ENCODE assay signal across 20 cellular contexts in genomic region chr1:247964933-247965332, GRCh38. TPM values are rescaled to one million over a fixed set of nuclear protein-coding genes. Genes with fewer than 3 reads are reported as not detected.
A peak's percentile ranks its signal among the peaks of the same experiment; 100 is the strongest.
DNase-seq lines count a peak whose midpoint lies in the region; ATAC-seq, FAIRE-seq and TF ChIP-seq lines count a peak whose summit lies in the region.
"Had no signal": no experiment of that assay in that cellular context is flagged by ENCODE, and none has a peak within 500 bp of the region (broad histone marks: within the 10 kb centered on the region; RNA-seq: fewer than 3 reads in every experiment).

OR2AK2 (plus strand) TSS chr1:247965233; CDS start chr1:247965377, 144 bp downstream.

- H4K91ac ChIP-seq in mesenchymal stem cell (ENCODE audit: low read length): no peak within 1 kb of the TSS

- no peak within 1 kb of the TSS for H2AK5ac ChIP-seq in mesenchymal stem cell (ENCODE audit: low read length, severe bottlenecking)

- FAIRE-seq in A204.1 (lab: Jason Lieb, UNC) (peak; percentile 96), D721Med (lab: Jason Lieb, UNC) (peak; percentile 29), TTC549 (lab: Jason Lieb, UNC) (peak; percentile 98)
- FAIRE-seq: H1, HepG2 had no signal

- CTCF ChIA-PET in naive thymus-derived CD4-positive, alpha-beta T cell (lab: Charles Lee): no interaction called here

- H3K27ac Mint-ChIP-seq in naive B cell: peak within 1 kb of the TSS; percentile 21 to 90 (median 62)
- H3K27ac Mint-ChIP-seq in naive thymus-derived CD4-positive, alpha-beta T cell: no peak within 1 kb of the TSS
- H3K27ac Mint-ChIP-seq: CD4-positive, alpha-beta T cell; H9 had no signal

- no peak within 1 kb of the TSS for H3K4ac ChIP-seq in mesenchymal stem cell (ENCODE audit: low read depth in 1 of 2, low read length in 2 of 2)

- no CpG with 5 or more reads among the region's 2 CpGs for WGBS in mesenchymal stem cell

- intact Hi-C loops in naive thymus-derived CD4-positive, alpha-beta T cell (cut with micrococcal nuclease): no loop called here

- H3K27me3 Mint-ChIP-seq in naive B cell: no peaks in the 10 kb centered on the region
- peaks cover 0 to 6% (median 0%) of the 10 kb centered on the region in 5 donors for H3K27me3 Mint-ChIP-seq in naive thymus-derived CD4-positive, alpha-beta T cell
- H3K27me3 Mint-ChIP-seq: CD4-positive, alpha-beta T cell had no signal

- H2BK15ac ChIP-seq in mesenchymal stem cell (ENCODE audit: low read depth, poor library complexity, severe bottlenecking): no peak within 1 kb of the TSS

- H3K4me3 Mint-ChIP-seq in naive B cell: peak within 1 kb of the TSS in 2 of 8 donors; percentile 5 to 57
- no peak within 1 kb of the TSS for H3K4me3 Mint-ChIP-seq in naive thymus-derived CD4-positive, alpha-beta T cell
- H3K4me3 Mint-ChIP-seq: CD4-positive, alpha-beta T cell; H9 had no signal

- no peak within 1 kb of the TSS for H3K4me3 ChIP-seq in mesenchymal stem cell (ENCODE audit: insufficient read depth in 1 of 2, low read depth in 1 of 2, low read length in 2 of 2)
- H3K4me3 ChIP-seq in naive thymus-derived CD4-positive, alpha-beta T cell (ENCODE audit: low read length): no peak within 1 kb of the TSS

- H3K4me2 ChIP-seq in mesenchymal stem cell (ENCODE audit: low read length, poor library complexity, severe bottlenecking): no peak within 1 kb of the TSS

- H3K27me3 ChIP-seq in mesenchymal stem cell (ENCODE audit: control insufficient read depth in 1 of 2, insufficient read depth in 1 of 2, low read length in 2 of 2): no peaks in the 10 kb centered on the region
- no peaks in the 10 kb centered on the region for H3K27me3 ChIP-seq in naive thymus-derived CD4-positive, alpha-beta T cell (ENCODE audit: control insufficient read depth in 2 of 2, insufficient read depth in 2 of 2, low read length in 2 of 2)
- H3K27me3 ChIP-seq: BE2C had no signal

- no peak for DNase-seq in D721Med (ENCODE audit: insufficient read length, low spot score)
- no peak for DNase-seq in naive B cell
- DNase-seq in mesenchymal stem cell: no peak
- DNase-seq in naive thymus-derived CD4-positive, alpha-beta T cell: no peak
- DNase-seq: 8988T; BE2C; Caco-2; CD4-positive, alpha-beta T cell; DMS153; DND-41; GDM1; H9; KBM-7 had no signal

- no peak within 1 kb of the TSS for H3K14ac ChIP-seq in mesenchymal stem cell (ENCODE audit: low read length in 2 of 2)

- POLR2A ChIA-PET in naive thymus-derived CD4-positive, alpha-beta T cell (lab: Charles Lee): no interaction called here

- H3K9me3 Mint-ChIP-seq in naive B cell: peaks cover 0 to 5% (median 0%) of the 10 kb centered on the region in 7 donors
- H3K9me3 Mint-ChIP-seq in naive thymus-derived CD4-positive, alpha-beta T cell: peaks cover 0 to 20% (median 6%) of the 10 kb centered on the region in 11 donors
- H3K9me3 Mint-ChIP-seq: CD4-positive, alpha-beta T cell had no signal

- no peak within 1 kb of the TSS for H2BK120ac ChIP-seq in mesenchymal stem cell (ENCODE audit: low read depth, low read length)

- H3K36me3 ChIP-seq in mesenchymal stem cell (ENCODE audit: control insufficient read depth in 1 of 2, insufficient read depth in 2 of 2, low read depth in 1 of 2, low read length in 2 of 2): no peaks in the 10 kb centered on the region
- H3K36me3 ChIP-seq in naive thymus-derived CD4-positive, alpha-beta T cell (ENCODE audit: control insufficient read depth in 2 of 3, insufficient read depth in 3 of 3, low read length in 3 of 3): no peaks in the 10 kb centered on the region
- H3K36me3 ChIP-seq: BE2C had no signal

- no peak within 1 kb of the TSS for H3K9ac ChIP-seq in mesenchymal stem cell (ENCODE audit: low read length)

- no peak within 1 kb of the TSS for H2BK5ac ChIP-seq in mesenchymal stem cell (ENCODE audit: low read depth, low read length, poor library complexity, severe bottlenecking)

- no peak for TF ChIP-seq CTCF in D721Med (IDR thresholded peaks at IDR 0.05; ENCODE audit: insufficient read depth, missing control alignments)

- H3K18ac ChIP-seq in mesenchymal stem cell (ENCODE audit: low read depth in 1 of 2, low read length in 2 of 2): no peak within 1 kb of the TSS

- no peak within 1 kb of the TSS for H2BK12ac ChIP-seq in mesenchymal stem cell (ENCODE audit: low read length in 2 of 2)

- no peaks in the 10 kb centered on the region for H3K4me1 ChIP-seq in mesenchymal stem cell (ENCODE audit: control insufficient read depth, insufficient read depth, low read depth, low read length)
- no peaks in the 10 kb centered on the region for H3K4me1 ChIP-seq in naive thymus-derived CD4-positive, alpha-beta T cell (ENCODE audit: control insufficient read depth in 2 of 2, insufficient read depth in 2 of 2, low read length in 2 of 2)
- H3K4me1 ChIP-seq: BE2C, Caco-2 had no signal

- H3K9me3 ChIP-seq in mesenchymal stem cell (ENCODE audit: control insufficient read depth, low read length): peaks cover 21% of the 10 kb centered on the region
- H3K9me3 ChIP-seq in naive thymus-derived CD4-positive, alpha-beta T cell (ENCODE audit: control insufficient read depth in 2 of 3, low read length in 3 of 3): no peaks in the 10 kb centered on the region
- H3K9me3 ChIP-seq: BE2C, Caco-2 had no signal

- H3K23ac ChIP-seq in mesenchymal stem cell (ENCODE audit: low read length in 2 of 2): no peak within 1 kb of the TSS

- peaks cover 26 to 27% (median 27%) of the 10 kb centered on the region in 3 donors for H3K4me1 Mint-ChIP-seq in naive B cell
- H3K4me1 Mint-ChIP-seq in naive thymus-derived CD4-positive, alpha-beta T cell: peaks cover 0 to 45% (median 0%) of the 10 kb centered on the region in 7 donors
- H3K4me1 Mint-ChIP-seq: H9 had no signal

- no peak for ATAC-seq in naive B cell (ENCODE audit: low read depth in 2 of 2)
- no peak for ATAC-seq in naive thymus-derived CD4-positive, alpha-beta T cell
- ATAC-seq in HG03457 (IDR thresholded peaks at IDR 0.05; ENCODE audit: unreplicated experiment): no peak
- ATAC-seq: HepG2 had no signal

- no peak within 1 kb of the TSS for H4K8ac ChIP-seq in mesenchymal stem cell (ENCODE audit: low read length)

- H3K79me1 ChIP-seq in mesenchymal stem cell (replicated peaks; ENCODE audit: low read length, poor library complexity, severe bottlenecking): no peaks in the 10 kb centered on the region

- H3K36me3 Mint-ChIP-seq in naive B cell: peaks cover 7 to 12% of the 10 kb centered on the region in 2 donors
- peaks cover 0 to 32% (median 0%) of the 10 kb centered on the region in 5 donors for H3K36me3 Mint-ChIP-seq in naive thymus-derived CD4-positive, alpha-beta T cell
- H3K36me3 Mint-ChIP-seq: IgD-negative memory B cell had no signal

- no peak within 1 kb of the TSS for H2AFZ ChIP-seq in mesenchymal stem cell (ENCODE audit: low read depth, low read length)

- H3K27ac ChIP-seq in mesenchymal stem cell (ENCODE audit: low read length, poor library complexity, severe bottlenecking): no peak within 1 kb of the TSS
- no peak within 1 kb of the TSS for H3K27ac ChIP-seq in naive thymus-derived CD4-positive, alpha-beta T cell (ENCODE audit: low read depth, low read length)
- H3K27ac ChIP-seq: C4-2B had no signal

RNA-seq across cellular contexts. Expression of gene OR2AK2, which starts in this region (rescaled TPM):
- not detected for polyA plus RNA-seq in naive B cell (ENCODE audit: low read depth in 6 of 6)
- not detected for polyA plus RNA-seq in mesenchymal stem cell (2013, experiment 1 of 2)
- polyA plus RNA-seq in mesenchymal stem cell (2013, experiment 2 of 2): not detected
- under 1 TPM in 4 of 5 experiments, not detected in 1; 0.22 to 0.65 (median 0.48) TPM for total RNA-seq in naive thymus-derived CD4-positive, alpha-beta T cell
- not detected for polyA plus RNA-seq in naive thymus-derived CD4-positive, alpha-beta T cell
- total RNA-seq: Caco-2, H1, H9, HepG2 had no signal
- polyA plus RNA-seq: H1, HepG2, IgD-negative memory B cell had no signal

Comparison
In these comparisons a context has a peak if more than half of its experiments do, and no peak if none do; other contexts are left out.
1. H3K27ac Mint-ChIP-seq: peak in naive B cell (6 of 6); none in naive thymus-derived CD4-positive, alpha-beta T cell (0 of 9).